ENCODE assay signal across 8 cellular contexts in genomic region chr13:67230774-67231480, GRCh38. TPM values are rescaled to one million over a fixed set of nuclear protein-coding genes. Genes with fewer than 3 reads are reported as not detected.
A peak's percentile ranks its signal among the peaks of the same experiment; 100 is the strongest.
DNase-seq lines count a peak whose midpoint lies in the region; ATAC-seq and TF ChIP-seq lines count a peak whose summit lies in the region.

No MANE protein-coding gene starts in this region.

- H3K4me1 ChIP-seq in BLaER1 (peaks cover 27% of the 10 kb centered on the region), parathyroid adenoma (no peaks in the 10 kb centered on the region)

- H3K4me3 ChIP-seq in BLaER1: peak overlapping the region; percentile 95
- peak overlapping the region; percentile 77 for H3K4me3 ChIP-seq in parathyroid adenoma (ENCODE audit: low read depth, low read length)

- ATAC-seq in GM18870 (IDR thresholded peaks at IDR 0.05; ENCODE audit: unreplicated experiment) (peak; percentile 21), HG03095 (IDR thresholded peaks at IDR 0.05; ENCODE audit: unreplicated experiment) (peak; percentile 22), left cardiac atrium (peak; percentile 45 to 49)

- H3K36me3 ChIP-seq in BLaER1: peaks cover 2% of the 10 kb centered on the region; the same call in 1 of the 2 replicates
- no peaks in the 10 kb centered on the region for H3K36me3 ChIP-seq in parathyroid adenoma (ENCODE audit: control insufficient read depth, insufficient read depth, low read length)

- peaks cover 36% of the 10 kb centered on the region for H4K20me1 ChIP-seq in BLaER1

- H3K4me2 ChIP-seq in BLaER1 (peak overlapping the region; percentile 86), parathyroid adenoma (ENCODE audit: low read length) (peak overlapping the region; percentile 83)

- H3K9me3 ChIP-seq in BLaER1 (no peaks in the 10 kb centered on the region), parathyroid adenoma (ENCODE audit: control insufficient read depth, low read length) (no peaks in the 10 kb centered on the region)

- H3K79me2 ChIP-seq in parathyroid adenoma: no peaks in the 10 kb centered on the region

- no peak for TF ChIP-seq CTCF in parathyroid adenoma (IDR thresholded peaks at IDR 0.05)

- H3K27me3 ChIP-seq in BLaER1 (no peaks in the 10 kb centered on the region), parathyroid adenoma (ENCODE audit: control insufficient read depth, insufficient read depth, low read length) (no peaks in the 10 kb centered on the region)

- H3K9ac ChIP-seq in BLaER1: peak overlapping the region; percentile 84
- no peak overlapping the region for H3K9ac ChIP-seq in parathyroid adenoma

- H3K27ac ChIP-seq in BLaER1: peak overlapping the region; percentile 83
- H3K27ac ChIP-seq in parathyroid adenoma: peak overlapping the region; percentile 49

- peak overlapping the region; percentile 84 for H2AFZ ChIP-seq in parathyroid adenoma

- intact Hi-C loops in left cardiac atrium (cut with DNase I): no loop called here

- DNase-seq in NCI-H748 (lab: John Stamatoyannopoulos, UW; ENCODE audit: unreplicated experiment) (peak; percentile 89), amniotic stem cell (lab: John Stamatoyannopoulos, UW) (peak; percentile 58), left cardiac atrium (peak; percentile 69), GOT3 (lab: John Stamatoyannopoulos, UW) (no peak)

RNA-seq across cellular contexts. Expression of gene PCDH9, which starts 0.8 kb away (rescaled TPM):
- 10 to 100 TPM; 17.9 to 19.0 TPM for total RNA-seq in left cardiac atrium
